1 cellular context compared by ENCODE assay signal in genomic region chr17:39014795-39015545, GRCh38.
TF ChIP-seq lines count a peak whose summit lies in the region.

No MANE protein-coding gene starts in this region.

TF ChIP-seq in WTC11, 78 proteins besides CTCF, POLR2A, EP300 and RAD21 (continued from another document):
- TF ChIP-seq, protein P1, sequence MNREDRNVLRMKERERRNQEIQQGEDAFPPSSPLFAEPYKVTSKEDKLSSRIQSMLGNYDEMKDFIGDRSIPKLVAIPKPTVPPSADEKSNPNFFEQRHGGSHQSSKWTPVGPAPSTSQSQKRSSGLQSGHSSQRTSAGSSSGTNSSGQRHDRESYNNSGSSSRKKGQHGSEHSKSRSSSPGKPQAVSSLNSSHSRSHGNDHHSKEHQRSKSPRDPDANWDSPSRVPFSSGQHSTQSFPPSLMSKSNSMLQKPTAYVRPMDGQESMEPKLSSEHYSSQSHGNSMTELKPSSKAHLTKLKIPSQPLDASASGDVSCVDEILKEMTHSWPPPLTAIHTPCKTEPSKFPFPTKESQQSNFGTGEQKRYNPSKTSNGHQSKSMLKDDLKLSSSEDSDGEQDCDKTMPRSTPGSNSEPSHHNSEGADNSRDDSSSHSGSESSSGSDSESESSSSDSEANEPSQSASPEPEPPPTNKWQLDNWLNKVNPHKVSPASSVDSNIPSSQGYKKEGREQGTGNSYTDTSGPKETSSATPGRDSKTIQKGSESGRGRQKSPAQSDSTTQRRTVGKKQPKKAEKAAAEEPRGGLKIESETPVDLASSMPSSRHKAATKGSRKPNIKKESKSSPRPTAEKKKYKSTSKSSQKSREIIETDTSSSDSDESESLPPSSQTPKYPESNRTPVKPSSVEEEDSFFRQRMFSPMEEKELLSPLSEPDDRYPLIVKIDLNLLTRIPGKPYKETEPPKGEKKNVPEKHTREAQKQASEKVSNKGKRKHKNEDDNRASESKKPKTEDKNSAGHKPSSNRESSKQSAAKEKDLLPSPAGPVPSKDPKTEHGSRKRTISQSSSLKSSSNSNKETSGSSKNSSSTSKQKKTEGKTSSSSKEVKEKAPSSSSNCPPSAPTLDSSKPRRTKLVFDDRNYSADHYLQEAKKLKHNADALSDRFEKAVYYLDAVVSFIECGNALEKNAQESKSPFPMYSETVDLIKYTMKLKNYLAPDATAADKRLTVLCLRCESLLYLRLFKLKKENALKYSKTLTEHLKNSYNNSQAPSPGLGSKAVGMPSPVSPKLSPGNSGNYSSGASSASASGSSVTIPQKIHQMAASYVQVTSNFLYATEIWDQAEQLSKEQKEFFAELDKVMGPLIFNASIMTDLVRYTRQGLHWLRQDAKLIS (CRISPR knock-in tag; IDR thresholded peaks at IDR 0.05; ENCODE audit: borderline replicate concordance) = no peak
